21 cellular contexts compared by ENCODE assay signal in genomic region chr1:163656367-163656766, GRCh38.
"Had no signal": no experiment of that assay in that cellular context is flagged by ENCODE, and none has a peak within 500 bp of the region (broad histone marks: within the 10 kb centered on the region; RNA-seq: fewer than 3 reads in every experiment).

No MANE protein-coding gene starts in this region.

- H3K27ac Mint-ChIP-seq: activated B cell treated with CpG ODN at 0.5 μM for 24 hours; activated CD8-positive, alpha-beta T cell treated with anti-CD3 and anti-CD28 coated beads for 36 hours; activated naive CD8-positive, alpha-beta T cell; activated T-cell treated with anti-CD3 and anti-CD28 coated beads, Interleukin-2, amount 50 U/mL, for 72 hours; natural killer cell; stimulated activated memory B cell treated with anti-CD40 and anti-IgM and Interleukin-4, amounts not matched to agents 10 μg/mL and 1 μg/mL and 100 μg/mL, for 72 hours had no signal

- H3K4me1 Mint-ChIP-seq: activated B cell treated with CpG ODN at 0.5 μM for 24 hours; natural killer cell; stimulated activated memory B cell treated with anti-CD40 and anti-IgM and Interleukin-4, amounts not matched to agents 10 μg/mL and 1 μg/mL and 100 μg/mL, for 72 hours had no signal

- H3K4me3 Mint-ChIP-seq: activated B cell treated with CpG ODN at 0.5 μM for 24 hours; activated CD8-positive, alpha-beta T cell treated with anti-CD3 and anti-CD28 coated beads for 36 hours; activated naive CD8-positive, alpha-beta T cell; activated T-cell treated with anti-CD3 and anti-CD28 coated beads, Interleukin-2, amount 50 U/mL, for 72 hours; natural killer cell; stimulated activated memory B cell treated with anti-CD40 and anti-IgM and Interleukin-4, amounts not matched to agents 10 μg/mL and 1 μg/mL and 100 μg/mL, for 72 hours had no signal

- H3K9me3 Mint-ChIP-seq: activated B cell treated with CpG ODN at 0.5 μM for 24 hours; activated CD8-positive, alpha-beta T cell treated with anti-CD3 and anti-CD28 coated beads for 36 hours; activated T-cell treated with anti-CD3 and anti-CD28 coated beads, Interleukin-2, amount 50 U/mL, for 72 hours; stimulated activated memory B cell treated with anti-CD40 and anti-IgM and Interleukin-4, amounts not matched to agents 10 μg/mL and 1 μg/mL and 100 μg/mL, for 72 hours had no signal

- H3K27ac ChIP-seq: body of pancreas, epithelial cell of prostate, left lung, psoas muscle, thyroid gland had no signal

- H3K36me3 Mint-ChIP-seq: activated naive CD8-positive, alpha-beta T cell; natural killer cell; stimulated activated memory B cell treated with anti-CD40 and anti-IgM and Interleukin-4, amounts not matched to agents 10 μg/mL and 1 μg/mL and 100 μg/mL, for 72 hours had no signal

- H3K4me3 ChIP-seq: body of pancreas, left lung, psoas muscle, thyroid gland had no signal

- DNase-seq: activated B cell treated with CpG ODN at 0.5 μM for 24 hours; activated CD4-positive, alpha-beta T cell treated with anti-CD3 and anti-CD28 coated beads for 48 hours; activated CD8-positive, alpha-beta T cell treated with anti-CD3 and anti-CD28 coated beads for 36 hours; activated gamma-delta T cell treated with Interleukin-2 at 50 U/mL for 16 hours; activated T-cell treated with anti-CD3 and anti-CD28 coated beads, Interleukin-2, amount 50 U/mL, for 72 hours; amygdala; body of pancreas; effector CD8-positive, alpha-beta T cell; left lung; natural killer cell; occipital lobe; psoas muscle; stimulated activated CD4-positive, alpha-beta T cell treated with anti-CD3 and anti-CD28 coated beads, Interleukin-12 subunit alpha, Interleukin-12 subunit beta, amount 100 ng/mL, for 4 hours; SW 1271; thyroid gland had no signal

- H3K4me1 ChIP-seq: body of pancreas, left lung, psoas muscle, thyroid gland had no signal

- H3K27me3 ChIP-seq: body of pancreas, left lung, thyroid gland had no signal

- H3K27me3 Mint-ChIP-seq: activated B cell treated with CpG ODN at 0.5 μM for 24 hours; activated CD8-positive, alpha-beta T cell treated with anti-CD3 and anti-CD28 coated beads for 36 hours; activated naive CD8-positive, alpha-beta T cell; stimulated activated memory B cell treated with anti-CD40 and anti-IgM and Interleukin-4, amounts not matched to agents 10 μg/mL and 1 μg/mL and 100 μg/mL, for 72 hours had no signal

- H3K9me3 ChIP-seq: body of pancreas, left lung, psoas muscle, thyroid gland had no signal

- FAIRE-seq: keratinocyte, TTC549, urothelium cell line had no signal

- ATAC-seq: activated CD8-positive, alpha-beta T cell treated with anti-CD3 and anti-CD28 coated beads for 36 hours; activated T-cell treated with anti-CD3 and anti-CD28 coated beads, Interleukin-2, amount 50 U/mL, for 72 hours; body of pancreas; left lung; natural killer cell; psoas muscle; stimulated activated memory B cell treated with anti-CD40 and anti-IgM and Interleukin-4, amounts not matched to agents 10 μg/mL and 1 μg/mL and 100 μg/mL, for 72 hours had no signal
